Comparison of ENCODE assay signal across 10 cellular contexts in genomic region chr5:110258460-110258859, GRCh38.
A peak's percentile ranks its signal among the peaks of the same experiment; 100 is the strongest.
DNase-seq lines count a peak whose midpoint lies in the region; ATAC-seq, FAIRE-seq and TF ChIP-seq lines count a peak whose summit lies in the region.
"Had no signal": no experiment of that assay in that cellular context is flagged by ENCODE, and none has a peak within 500 bp of the region (broad histone marks: within the 10 kb centered on the region; RNA-seq: fewer than 3 reads in every experiment).

No MANE protein-coding gene starts in this region.

- peak; percentile 90 for DNase-seq in DMS53 (lab: John Stamatoyannopoulos, UW)
- peak; percentile 4 for DNase-seq in NCI-H128 (lab: John Stamatoyannopoulos, UW; ENCODE audit: unreplicated experiment)
- no peak for DNase-seq in neural crest cell (ENCODE audit: low read depth, low spot score)
- DNase-seq in cerebellar nuclear complex (lab: John Stamatoyannopoulos, UW) = no peak
- no peak for DNase-seq in GM12891 (ENCODE audit: insufficient read length, low spot score)
- DNase-seq: activated naive CD8-positive, alpha-beta T cell treated with anti-CD3 and anti-CD28 coated beads, Interleukin-2, amount 10 ng/mL, durations not matched to agents 7 days and 5 days; ovary had no signal

- peaks cover 41% of the 10 kb centered on the region for H3K4me1 Mint-ChIP-seq in brain
- peaks cover 35% of the 10 kb centered on the region for H3K4me1 Mint-ChIP-seq in neural crest cell
- H3K4me1 Mint-ChIP-seq: activated naive CD8-positive, alpha-beta T cell treated with anti-CD3 and anti-CD28 coated beads, Interleukin-2, amount 10 ng/mL, durations not matched to agents 7 days and 5 days had no signal

- peaks cover 17% of the 10 kb centered on the region for H3K27me3 Mint-ChIP-seq in brain
- H3K27me3 Mint-ChIP-seq in neural crest cell (ENCODE audit: low read depth) = no peaks in the 10 kb centered on the region
- H3K27me3 Mint-ChIP-seq: activated naive CD8-positive, alpha-beta T cell treated with anti-CD3 and anti-CD28 coated beads, Interleukin-2, amount 10 ng/mL, durations not matched to agents 7 days and 5 days had no signal

- H3K9me3 Mint-ChIP-seq in brain (peaks cover 0 to 2% (median 0%) of the 10 kb centered on the region in 5 experiments), neural crest cell (no peaks in the 10 kb centered on the region)
- H3K9me3 Mint-ChIP-seq: activated naive CD8-positive, alpha-beta T cell treated with anti-CD3 and anti-CD28 coated beads, Interleukin-2, amount 10 ng/mL, durations not matched to agents 7 days and 5 days had no signal

- TF ChIP-seq CTCF in brain (conservative IDR thresholded peaks at IDR 0.05) (no peak), neural crest cell (conservative IDR thresholded peaks at IDR 0.05) (no peak)

- no peak for TF ChIP-seq POLR2A in GM12891 (IDR thresholded peaks at IDR 0.05; ENCODE audit: low read depth, low read length)

- H3K36me3 Mint-ChIP-seq in brain = no peaks in the 10 kb centered on the region
- no peaks in the 10 kb centered on the region for H3K36me3 Mint-ChIP-seq in neural crest cell (ENCODE audit: low read depth)
- H3K36me3 Mint-ChIP-seq: activated naive CD8-positive, alpha-beta T cell treated with anti-CD3 and anti-CD28 coated beads, Interleukin-2, amount 10 ng/mL, durations not matched to agents 7 days and 5 days had no signal

- H3K4me3 Mint-ChIP-seq in brain (peak overlapping the region in 3 of 5 experiments; percentile 26 to 39 (median 39)), neural crest cell (peak overlapping the region; percentile 9)
- H3K4me3 Mint-ChIP-seq: activated naive CD8-positive, alpha-beta T cell treated with anti-CD3 and anti-CD28 coated beads, Interleukin-2, amount 10 ng/mL, durations not matched to agents 7 days and 5 days had no signal

- peak overlapping the region in 3 of 5 experiments; percentile 64 to 78 (median 74) for H3K27ac Mint-ChIP-seq in brain
- H3K27ac Mint-ChIP-seq in neural crest cell (ENCODE audit: unreplicated experiment) = peak overlapping the region; percentile 69
- H3K27ac Mint-ChIP-seq: activated naive CD8-positive, alpha-beta T cell treated with anti-CD3 and anti-CD28 coated beads, Interleukin-2, amount 10 ng/mL, durations not matched to agents 7 days and 5 days had no signal

- ATAC-seq in GM18517 (IDR thresholded peaks at IDR 0.05; ENCODE audit: unreplicated experiment) = no peak
- no peak for ATAC-seq in HG02610 (IDR thresholded peaks at IDR 0.05; ENCODE audit: unreplicated experiment)

- FAIRE-seq in GM12891 (lab: Jason Lieb, UNC) = no peak

TF ChIP-seq in GM12891, 5 proteins besides CTCF, POLR2A, EP300 and RAD21:
- no peak for TF ChIP-seq POU2F2 (IDR thresholded peaks at IDR 0.05; ENCODE audit: low read depth, low read length)
- no peak for TF ChIP-seq POLR2AphosphoS5 (IDR thresholded peaks at IDR 0.05; ENCODE audit: low read depth, low read length)
- TF ChIP-seq SPI1 (IDR thresholded peaks at IDR 0.05; ENCODE audit: low read depth, low read length) = no peak
- TF ChIP-seq PAX5 (IDR thresholded peaks at IDR 0.05; ENCODE audit: insufficient read depth, low read length, severe bottlenecking) = no peak
- no peak for TF ChIP-seq TAF1 (IDR thresholded peaks at IDR 0.05; ENCODE audit: low read depth, low read length)
TF ChIP-seq in GM12891: peak in this region for 0.

Comparison
In these comparisons a context has a peak if more than half of its experiments do, and no peak if none do; other contexts are left out.
1. DNase-seq: peak in DMS53 (single experiment) and NCI-H128 (single experiment); none in neural crest cell (single experiment), cerebellar nuclear complex (0 of 2) and GM12891 (single experiment).